ENCODE assay signal across 14 cellular contexts in genomic region chr5:135387629-135387960, GRCh38. TPM values are rescaled to one million over a fixed set of nuclear protein-coding genes. Genes with fewer than 3 reads are reported as not detected.
DNase-seq lines count a peak whose midpoint lies in the region; ATAC-seq and TF ChIP-seq lines count a peak whose summit lies in the region.
"Had no signal": no experiment of that assay in that cellular context is flagged by ENCODE, and none has a peak within 500 bp of the region (broad histone marks: within the 10 kb centered on the region; RNA-seq: fewer than 3 reads in every experiment).

No MANE protein-coding gene starts in this region.

- H3K27ac ChIP-seq in SK-N-SH (ENCODE audit: low read depth in 2 of 2, low read length in 1 of 2) (peak overlapping the region in 1 of 2 experiments; percentile 66; a peak in 2 of 4 replicates), right cardiac atrium (ENCODE audit: low read length) (peak overlapping the region; percentile 76), subcutaneous abdominal adipose tissue (ENCODE audit: low read depth, low read length) (peak overlapping the region; percentile 64)

- H3K9me3 ChIP-seq in SK-N-SH, result no peaks in the 10 kb centered on the region
- H3K9me3 ChIP-seq in T-helper 17 cell (ENCODE audit: control insufficient read depth, low read length, poor library complexity, severe bottlenecking), result no peaks in the 10 kb centered on the region
- H3K9me3 ChIP-seq in right cardiac atrium (ENCODE audit: control insufficient read depth, low read length), result no peaks in the 10 kb centered on the region
- no peaks in the 10 kb centered on the region for H3K9me3 ChIP-seq in subcutaneous abdominal adipose tissue (ENCODE audit: control insufficient read depth in 5 of 5, low read length in 5 of 5)

- TF ChIP-seq RAD21 in SK-N-SH (IDR thresholded peaks at IDR 0.05; ENCODE audit: low read length), result no peak

- H3K4me1 ChIP-seq in SK-N-SH (ENCODE audit: control insufficient read depth in 1 of 2, insufficient read depth in 2 of 2, low read depth in 1 of 2, low read length in 1 of 2) (peaks cover 35 to 41% of the 10 kb centered on the region in 2 experiments), right cardiac atrium (ENCODE audit: control insufficient read depth, insufficient read depth, low read length) (peaks cover 59% of the 10 kb centered on the region), subcutaneous abdominal adipose tissue (ENCODE audit: control insufficient read depth in 5 of 5, insufficient read depth in 5 of 5, low read length in 5 of 5) (peaks cover 6 to 74% (median 50%) of the 10 kb centered on the region in 5 donors)

- peaks cover 10% of the 10 kb centered on the region for H3F3A ChIP-seq in SK-N-SH (replicated peaks; ENCODE audit: insufficient read depth)

- H3K36me3 Mint-ChIP-seq in T-helper 17 cell (ENCODE audit: low read depth), result peaks cover 1% of the 10 kb centered on the region

- no peak for TF ChIP-seq CTCF in SK-N-SH (IDR thresholded peaks at IDR 0.05)

- H3K4me3 Mint-ChIP-seq in T-helper 17 cell, result no peak overlapping the region

- peak overlapping the region; percentile 63 for H3K4me2 ChIP-seq in SK-N-SH

- no peak for TF ChIP-seq EP300 in SK-N-SH (IDR thresholded peaks at IDR 0.05; ENCODE audit: borderline replicate concordance in 1 of 2, low read depth in 1 of 2, low read length in 1 of 2)

- H3K9me2 ChIP-seq in SK-N-SH, result no peaks in the 10 kb centered on the region

- H3K27me3 ChIP-seq in SK-N-SH (ENCODE audit: insufficient read depth) (no peaks in the 10 kb centered on the region), right cardiac atrium (ENCODE audit: control insufficient read depth, insufficient read depth) (no peaks in the 10 kb centered on the region), subcutaneous abdominal adipose tissue (ENCODE audit: control insufficient read depth in 5 of 5, insufficient read depth in 4 of 5, low read length in 5 of 5) (no peaks in the 10 kb centered on the region)

- peaks cover 41 to 74% of the 10 kb centered on the region in 2 experiments for H3K36me3 ChIP-seq in SK-N-SH (replicated peaks in 1 of 2; ENCODE audit: control insufficient read depth in 1 of 2, insufficient read depth in 2 of 2, low read length in 1 of 2)
- H3K36me3 ChIP-seq in subcutaneous abdominal adipose tissue (ENCODE audit: control insufficient read depth in 5 of 5, insufficient read depth in 5 of 5, low read length in 5 of 5), result peaks cover 11 to 65% (median 48%) of the 10 kb centered on the region in 5 donors

- H3K79me2 ChIP-seq in SK-N-SH (ENCODE audit: insufficient read depth), result peaks cover 97% of the 10 kb centered on the region

- intact Hi-C loops in right cardiac atrium (cut with DNase I), result no loop called here

- POLR2A ChIA-PET in SK-N-SH (lab: Yijun Ruan, JAX), result no interaction called here

- H3K4me3 ChIP-seq in SK-N-SH (ENCODE audit: low read depth in 2 of 2, low read length in 1 of 2) (no peak overlapping the region), right cardiac atrium (ENCODE audit: low read length) (no peak overlapping the region), subcutaneous abdominal adipose tissue (ENCODE audit: low read depth in 1 of 5, low read length in 5 of 5) (no peak overlapping the region)

- peaks cover 31% of the 10 kb centered on the region for H4K20me1 ChIP-seq in SK-N-SH (ENCODE audit: insufficient read depth)

- H2AFZ ChIP-seq in SK-N-SH (ENCODE audit: low read depth), result no peak overlapping the region

- DNase-seq in SK-N-SH, result no peak
- no peak for DNase-seq in T-helper 17 cell
- no peak for DNase-seq in right cardiac atrium
- no peak for DNase-seq in NAMALWA (ENCODE audit: low spot score)
- DNase-seq in NCI-H2081 (lab: John Stamatoyannopoulos, UW), result no peak
- DNase-seq: activated CD8-positive, alpha-beta memory T cell treated with anti-CD3 and anti-CD28 coated beads, Interleukin-2, amount 50 U/mL, for 4 hours; DMS79 treated with DMSO at 0.1 percent for 48 hours; NCI-H1417 treated with DMSO at 0.1 percent for 48 hours had no signal

- peak overlapping the region; percentile 60 for H3K27ac Mint-ChIP-seq in T-helper 17 cell
- H3K27ac Mint-ChIP-seq: progenitor cell of endocrine pancreas had no signal

- CTCF ChIA-PET in SK-N-SH (lab: Yijun Ruan, JAX), result no interaction called here

- 0 out of 2 replicates have a peak overlapping the region, but pooled peaks have one; percentile 6 for H3K9ac ChIP-seq in SK-N-SH
- H3K9ac ChIP-seq in subcutaneous abdominal adipose tissue (ENCODE audit: low read length in 5 of 5), result no peak overlapping the region

- ATAC-seq in SK-N-SH treated with all-trans-retinoic acid at 6 μM for 48 hours, result no peak
- no peak for ATAC-seq in T-helper 17 cell
- no peak for ATAC-seq in right cardiac atrium
- no peak for ATAC-seq in HG02884 (IDR thresholded peaks at IDR 0.05; ENCODE audit: unreplicated experiment)

- H3K4me1 Mint-ChIP-seq in T-helper 17 cell, result peaks cover 47% of the 10 kb centered on the region

- H3K27me3 Mint-ChIP-seq in T-helper 17 cell, result no peaks in the 10 kb centered on the region
- H3K27me3 Mint-ChIP-seq: brain, progenitor cell of endocrine pancreas had no signal

TF ChIP-seq in SK-N-SH, 30 proteins besides CTCF, POLR2A, EP300 and RAD21 (continues in another document):
- TF ChIP-seq NRF1 (IDR thresholded peaks at IDR 0.05; ENCODE audit: low read depth, low read length) (no peak), MEF2A (IDR thresholded peaks at IDR 0.05; ENCODE audit: borderline replicate concordance, low read depth) (no peak), USF2 (IDR thresholded peaks at IDR 0.05; ENCODE audit: borderline replicate concordance, low read depth, low read length) (no peak), PBX3 (IDR thresholded peaks at IDR 0.05) (no peak), GABPA (IDR thresholded peaks at IDR 0.05; ENCODE audit: low read depth) (no peak), NFIC (IDR thresholded peaks at IDR 0.05; ENCODE audit: borderline replicate concordance) (no peak)

TF ChIP-seq in SK-N-SH treated with all-trans-retinoic acid at 6 μM for 48 hours, 23 proteins besides CTCF, POLR2A, EP300 and RAD21 (continues in another document):
- no peak for TF ChIP-seq SNAI2 (CRISPR knock-in tag; IDR thresholded peaks at IDR 0.05)
- TF ChIP-seq POU6F1 (CRISPR knock-in tag; IDR thresholded peaks at IDR 0.05; ENCODE audit: borderline replicate concordance, low read depth), result no peak
- TF ChIP-seq CREB5 (CRISPR knock-in tag; IDR thresholded peaks at IDR 0.05; ENCODE audit: low read depth), result no peak
- no peak for TF ChIP-seq BACH2 (CRISPR knock-in tag; IDR thresholded peaks at IDR 0.05; ENCODE audit: borderline replicate concordance)
- TF ChIP-seq PATZ1 (CRISPR knock-in tag; IDR thresholded peaks at IDR 0.05; ENCODE audit: borderline replicate concordance), result no peak

RNA-seq across cellular contexts. Expression of gene MACROH2A1, which starts 11.4 kb away (rescaled TPM):
- polyA plus RNA-seq in SK-N-SH (2012; rRNA removed) (146 and 165 TPM in 2 replicates), right cardiac atrium (152 TPM)
- 96.4 and 128 TPM in 2 replicates for polyA plus RNA-seq in SK-N-SH (2012; cell fraction: cytosol; rRNA removed)
- 251 and 315 TPM in 2 replicates for polyA plus RNA-seq in SK-N-SH (2012; cell fraction: nucleus; rRNA removed)
- total RNA-seq in T-helper 17 cell (100 to 1,000 TPM; 124 to 141 TPM), right cardiac atrium (100 to 1,000 TPM; 128 to 160 (median 141) TPM)

RNA-seq across cellular contexts. Expression of gene DCANP1, which starts 59.6 kb away (rescaled TPM):
- polyA plus RNA-seq in SK-N-SH (2012; rRNA removed) (not detected in 2 replicates), right cardiac atrium (not detected)
- polyA plus RNA-seq in SK-N-SH (2012; cell fraction: cytosol; rRNA removed), result not detected in 2 replicates
- polyA plus RNA-seq in SK-N-SH (2012; cell fraction: nucleus; rRNA removed), result not detected in 2 replicates
- total RNA-seq in T-helper 17 cell (under 1 TPM in 1 of 2 donors, not detected in 1; 0.16 TPM), right cardiac atrium (not detected)
- total RNA-seq: left lobe of liver, progenitor cell of endocrine pancreas had no signal
